9 cellular contexts compared by ENCODE assay signal in the genomic region with DNA sequence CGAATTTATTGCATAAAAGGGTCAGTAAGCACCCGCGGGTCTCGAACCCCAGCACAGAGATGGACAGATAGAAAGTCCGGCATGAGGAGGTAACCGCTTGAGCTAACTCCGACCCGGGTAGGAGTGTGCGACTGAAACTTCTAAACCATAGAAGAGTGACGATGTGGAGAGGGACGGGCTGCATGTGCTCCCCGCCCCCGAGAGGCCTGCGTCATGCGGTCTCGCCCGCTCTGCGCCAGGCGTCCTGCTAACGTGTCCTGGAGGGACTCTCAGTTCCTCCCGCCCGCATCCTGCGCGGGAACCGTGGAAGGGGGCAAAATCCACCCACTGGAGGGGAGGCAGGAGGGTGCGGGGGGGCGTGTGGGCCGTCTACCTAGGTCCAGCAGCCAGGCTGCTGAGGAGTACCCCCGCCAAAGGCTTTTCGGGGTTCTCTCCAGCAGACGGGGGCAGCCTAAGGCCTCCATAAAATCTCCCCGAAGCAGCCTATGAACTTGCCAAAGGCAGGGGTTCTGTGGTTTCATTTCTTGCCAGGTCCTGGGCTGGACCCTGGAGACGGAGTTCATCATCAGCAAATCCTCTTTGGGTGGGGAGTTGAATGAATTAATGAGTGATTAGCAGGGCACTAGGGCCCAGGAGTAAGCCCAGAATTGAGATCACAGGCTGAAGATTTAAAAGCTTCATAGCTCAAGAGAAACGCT. TPM values are rescaled to one million over a fixed set of nuclear protein-coding genes. Genes with fewer than 3 reads are reported as not detected.
DNase-seq lines count a peak whose midpoint lies in the region; ATAC-seq and TF ChIP-seq lines count a peak whose summit lies in the region.
"Had no signal": no experiment of that assay in that cellular context is flagged by ENCODE, and none has a peak within 500 bp of the region (broad histone marks: within the 10 kb centered on the region; RNA-seq: fewer than 3 reads in every experiment).

No MANE protein-coding gene starts in this region.

- TF ChIP-seq CTCF in lower lobe of right lung (IDR thresholded peaks at IDR 0.05) = no peak

- no peaks in the 10 kb centered on the region for H3K27me3 ChIP-seq in lower lobe of right lung (ENCODE audit: low read depth)

- H3K9me3 ChIP-seq in lower lobe of right lung = no peaks in the 10 kb centered on the region

- H3K27ac ChIP-seq in lower lobe of right lung = peak overlapping the region; percentile 75
- H3K27ac ChIP-seq: HL-60 had no signal

- peak; percentile 92 for ATAC-seq in GM19438 (IDR thresholded peaks at IDR 0.05; ENCODE audit: low read depth, unreplicated experiment)
- peak; percentile 93 for ATAC-seq in HG03460 (IDR thresholded peaks at IDR 0.05; ENCODE audit: unreplicated experiment)
- ATAC-seq in lower lobe of right lung = peak; percentile 93 to 96

- DNase-seq in AG20443 (ENCODE audit: low spot score) = peak; percentile 96
- DNase-seq in activated CD4-positive, CD25-positive, alpha-beta regulatory T cell treated with anti-CD3 and anti-CD28 coated beads, Interleukin-2, amount 50 U/mL, for 72 hours = peak; percentile 47
- peak; percentile 87 for DNase-seq in dermis blood vessel endothelial cell
- peak; percentile 91 for DNase-seq in lower lobe of right lung
- DNase-seq in stimulated activated CD4-positive, alpha-beta T cell treated with anti-CD3 and anti-CD28 coated beads, TNF-alpha, amount 100 ng/mL, for 24 hours (ENCODE audit: low read depth in 3 of 3) = peak; percentile 19 to 65 (median 32)
- DNase-seq in NCI-H2029 treated with DMSO at 0.1 percent for 48 hours (lab: John Stamatoyannopoulos, UW) = no peak

- intact Hi-C loops in lower lobe of right lung (cut with DNase I) = loop anchor here (5.0 kb wide), 1 partner anchor 133 kb away; no protein-coding TSS in a partner anchor

- H3K4me1 ChIP-seq in lower lobe of right lung = peaks cover 20% of the 10 kb centered on the region

- H3K36me3 ChIP-seq in lower lobe of right lung = no peaks in the 10 kb centered on the region

- peak overlapping the region; percentile 49 for H3K4me3 ChIP-seq in lower lobe of right lung

RNA-seq across cellular contexts. Expression of gene TGFBI, which starts 51.8 kb away (rescaled TPM):
- total RNA-seq in dermis blood vessel endothelial cell (3.9 and 9.5 TPM in 2 replicates), lower lobe of right lung (140 TPM)

RNA-seq across cellular contexts. Expression of gene SMAD5, which starts 52.0 kb away (rescaled TPM):
- total RNA-seq in dermis blood vessel endothelial cell = 41.4 and 49.5 TPM in 2 replicates
- 61.9 TPM for total RNA-seq in lower lobe of right lung

Comparison
In these comparisons a context has a peak if more than half of its experiments do, and no peak if none do; other contexts are left out.
1. RNA of gene TGFBI, which starts 51.8 kb away (total RNA-seq): 140 TPM in lower lobe of right lung (single experiment); 3.9 to 9.5 TPM in dermis blood vessel endothelial cell; every median in the first group is over 10 times any median in the second.
2. Peak in every context shown above with its lines, with median percentiles within 50 percentile points of each other: ATAC-seq.